ENCODE assay signal across 25 cellular contexts in genomic region chr2:218716070-218716469, GRCh38. TPM values are rescaled to one million over a fixed set of nuclear protein-coding genes. Genes with fewer than 3 reads are reported as not detected.
DNase-seq lines count a peak whose midpoint lies in the region; FAIRE-seq and TF ChIP-seq lines count a peak whose summit lies in the region.
"Had no signal": no experiment of that assay in that cellular context is flagged by ENCODE, and none has a peak within 500 bp of the region (broad histone marks: within the 10 kb centered on the region; RNA-seq: fewer than 3 reads in every experiment).

No MANE protein-coding gene starts in this region.

- H3K9ac ChIP-seq in fibroblast of lung (ENCODE audit: insufficient read depth, low read length) = no peak overlapping the region
- H3K9ac ChIP-seq: BLaER1 had no signal

- H3K79me2 ChIP-seq in fibroblast of lung (ENCODE audit: control insufficient read depth, insufficient read depth, low read length) (peaks cover 44% of the 10 kb centered on the region), osteoblast (ENCODE audit: insufficient read depth, low read length) (peaks cover 71% of the 10 kb centered on the region)

- no peaks in the 10 kb centered on the region for H3K36me3 ChIP-seq in fibroblast of lung (ENCODE audit: control insufficient read depth, insufficient read depth, low read length)
- H3K36me3 ChIP-seq in osteoblast (ENCODE audit: insufficient read depth, low read length) = no peaks in the 10 kb centered on the region
- H3K36me3 ChIP-seq: esophagus muscularis mucosa had no signal

- H3K4me2 ChIP-seq in fibroblast of lung (ENCODE audit: extremely low read depth, insufficient read depth, low read length) = no peak overlapping the region
- no peak overlapping the region for H3K4me2 ChIP-seq in osteoblast (ENCODE audit: insufficient read depth, low read length)
- H3K4me2 ChIP-seq: A549, BLaER1, GM23338 had no signal

- H3K4me1 ChIP-seq in fibroblast of lung (ENCODE audit: control insufficient read depth, extremely low read depth, insufficient read depth, low read length) (peaks cover 4% of the 10 kb centered on the region), osteoblast (ENCODE audit: insufficient read depth, low read length) (peaks cover 19% of the 10 kb centered on the region)

- CTCF ChIA-PET in AG04450 (lab: Charles Lee) (interaction anchor here (0.6 to 1.6 kb wide), 3 partner anchors 29 to 160 kb away, joined by 3 to 4 read pairs (median 3); no protein-coding TSS in a partner anchor), GM10248 (lab: Yijun Ruan, JAX) (no interaction called here)

- H3K27ac ChIP-seq in AG04450 (ENCODE audit: low read depth, low read length) (no peak overlapping the region), fibroblast of lung (ENCODE audit: insufficient read depth, low read length) (peak overlapping the region; percentile 71), osteoblast (ENCODE audit: low read depth, low read length) (peak overlapping the region; percentile 44)
- H3K27ac ChIP-seq: A549, BLaER1, esophagus muscularis mucosa had no signal

- TF ChIP-seq CTCF in AG04450 (IDR thresholded peaks at IDR 0.05; ENCODE audit: low read depth, low read length) = no peak
- TF ChIP-seq CTCF in fibroblast of lung (conservative IDR thresholded peaks at IDR 0.05 in 1 of 2, IDR thresholded peaks at IDR 0.05 in 1 of 2; ENCODE audit: low read depth in 1 of 2, low read length in 2 of 2) = no peak
- no peak for TF ChIP-seq CTCF in osteoblast (IDR thresholded peaks at IDR 0.05; ENCODE audit: extremely low read depth, low read depth, low read length)
- TF ChIP-seq CTCF in GM10248 (IDR thresholded peaks at IDR 0.05; ENCODE audit: control extremely low read depth, extremely low read depth, low read depth, missing control alignments) = no peak

- H3K9me3 ChIP-seq in AG04450 (ENCODE audit: control insufficient read depth, insufficient read depth, low read length) (0 out of 2 replicates have a peak, but pooled peaks cover under 1% of the 10 kb centered on the region), fibroblast of lung (ENCODE audit: control insufficient read depth, insufficient read depth, low read depth, low read length) (no peaks in the 10 kb centered on the region), osteoblast (ENCODE audit: low read depth, low read length) (no peaks in the 10 kb centered on the region)
- H3K9me3 ChIP-seq: A549, BLaER1, Caco-2, esophagus muscularis mucosa, heart right ventricle, spleen had no signal

- no peak for FAIRE-seq in HTR-8/SVneo (lab: Jason Lieb, UNC)
- FAIRE-seq: A549 had no signal

- H3K4me3 ChIP-seq in AG04450 (ENCODE audit: low read depth, low read length) (no peak overlapping the region), fibroblast of lung (replicated peaks in 1 of 4; ENCODE audit: control extremely low read depth in 1 of 4, insufficient read depth in 1 of 4, low read depth in 3 of 4, low read length in 4 of 4) (no peak overlapping the region), osteoblast (ENCODE audit: insufficient read depth, low read length) (no peak overlapping the region)
- H3K4me3 ChIP-seq: A549, BLaER1, esophagus muscularis mucosa, GM23338, heart right ventricle, spleen had no signal

- no peaks in the 10 kb centered on the region for H4K20me1 ChIP-seq in fibroblast of lung (ENCODE audit: control insufficient read depth, extremely low read depth, insufficient read depth, low read length)
- peaks cover 4% of the 10 kb centered on the region for H4K20me1 ChIP-seq in osteoblast (ENCODE audit: insufficient read depth, low read length)

- peak; percentile 10 for DNase-seq in AG04450 (ENCODE audit: low read depth, low spot score)
- peak; percentile 35 for DNase-seq in amniotic epithelial cell (ENCODE audit: low read depth)
- peak; percentile 64 to 67 for DNase-seq in fibroblast of lung (ENCODE audit: low read depth in 2 of 2)
- DNase-seq in osteoblast (ENCODE audit: insufficient read length, low spot score, missing footprints) = peak; percentile 76
- no peak for DNase-seq in HTR-8/SVneo (ENCODE audit: insufficient read length, low spot score)
- no peak for DNase-seq in GM10248 (ENCODE audit: extremely low spot score)
- no peak for DNase-seq in DMS79 (lab: John Stamatoyannopoulos, UW)
- DNase-seq in NCI-H1694 (lab: John Stamatoyannopoulos, UW) = no peak
- DNase-seq: activated CD4-positive, alpha-beta memory T cell treated with anti-CD3 and anti-CD28 coated beads for 36 hours; activated CD4-positive, CD25-positive, alpha-beta regulatory T cell; activated gamma-delta T cell; amniotic stem cell; Caco-2; central memory CD4-positive, alpha-beta T cell; heart right ventricle; NCI-H187 treated with DMSO at 0.1 percent for 48 hours; NCI-H774; Right ventricle myocardium superior; spleen; stimulated activated CD4-positive, alpha-beta T cell treated with anti-CD3 and anti-CD28 coated beads, Interleukin-4, amount 100 ng/mL, for 1 hour; stimulated activated naive CD4-positive, alpha-beta T cell had no signal

- POLR2A ChIA-PET in AG04450 (lab: Yijun Ruan, JAX) (no interaction called here), GM10248 (lab: Yijun Ruan, JAX) (no interaction called here)

- H2AFZ ChIP-seq in fibroblast of lung (ENCODE audit: low read length) = no peak overlapping the region
- no peak overlapping the region for H2AFZ ChIP-seq in osteoblast (ENCODE audit: low read length)
- H2AFZ ChIP-seq: GM23338 had no signal

- H3K27me3 ChIP-seq in AG04450 (ENCODE audit: control insufficient read depth, insufficient read depth, low read length) (no peaks in the 10 kb centered on the region), fibroblast of lung (ENCODE audit: control insufficient read depth, insufficient read depth, low read length) (no peaks in the 10 kb centered on the region), osteoblast (ENCODE audit: insufficient read depth, low read length) (no peaks in the 10 kb centered on the region)
- H3K27me3 ChIP-seq: BLaER1, esophagus muscularis mucosa, heart right ventricle, spleen had no signal

RNA-seq across cellular contexts. Expression of gene TTLL4, which starts 5.4 kb away (rescaled TPM):
- polyA plus RNA-seq in AG04450 (2011; rRNA removed) = 16.3 and 18.0 TPM in 2 replicates
- 34.9 and 43.2 TPM in 2 replicates for polyA minus RNA-seq in AG04450 (2011; rRNA and poly(A)+ RNA removed)
- 5.9 and 9.4 TPM in 2 replicates for total RNA-seq in fibroblast of lung
- 6.1 and 14.4 TPM in 2 replicates for polyA plus RNA-seq in fibroblast of lung
- polyA plus RNA-seq in fibroblast of lung (2012) = 4.2 and 9.7 TPM in 2 replicates
- polyA minus RNA-seq in fibroblast of lung (ENCODE audit: low replicate concordance) = 10.3 and 38.9 TPM in 2 replicates
- 13.0 and 15.6 TPM in 2 replicates for total RNA-seq in osteoblast

RNA-seq across cellular contexts. Expression of gene STK36, which starts 44.2 kb away (rescaled TPM):
- polyA plus RNA-seq in AG04450 (2011; rRNA removed) (52.5 and 53.1 TPM in 2 replicates), fibroblast of lung (21.4 and 24.7 TPM in 2 replicates)
- 48.3 and 51.0 TPM in 2 replicates for polyA minus RNA-seq in AG04450 (2011; rRNA and poly(A)+ RNA removed)
- total RNA-seq in fibroblast of lung (32.1 and 36.0 TPM in 2 replicates), osteoblast (25.7 and 30.6 TPM in 2 replicates)
- polyA plus RNA-seq in fibroblast of lung (2012) = 12.7 and 14.8 TPM in 2 replicates
- polyA minus RNA-seq in fibroblast of lung (ENCODE audit: low replicate concordance) = 23.9 and 67.6 TPM in 2 replicates

RNA-seq across cellular contexts. Expression of gene RNF25, which starts 44.3 kb away (rescaled TPM):
- polyA plus RNA-seq in AG04450 (2011; rRNA removed) (57.5 and 76.3 TPM in 2 replicates), fibroblast of lung (42.1 and 75.0 TPM in 2 replicates)
- polyA minus RNA-seq in AG04450 (2011; rRNA and poly(A)+ RNA removed) = 99.6 and 129 TPM in 2 replicates
- total RNA-seq in fibroblast of lung (26.7 and 39.1 TPM in 2 replicates), osteoblast (32.4 and 41.6 TPM in 2 replicates)
- polyA plus RNA-seq in fibroblast of lung (2012) = 29.3 and 39.5 TPM in 2 replicates
- polyA minus RNA-seq in fibroblast of lung (ENCODE audit: low replicate concordance) = 154 and 192 TPM in 2 replicates

RNA-seq across cellular contexts. Expression of gene BCS1L, which starts 56.6 kb away (rescaled TPM):
- polyA plus RNA-seq in AG04450 (2011; rRNA removed) = 26.7 and 28.4 TPM in 2 replicates
- polyA minus RNA-seq in AG04450 (2011; rRNA and poly(A)+ RNA removed) = 16.9 and 24.5 TPM in 2 replicates
- total RNA-seq in fibroblast of lung = 26.2 and 38.3 TPM in 2 replicates
- 28.8 and 38.8 TPM in 2 replicates for polyA plus RNA-seq in fibroblast of lung
- 26.7 and 41.7 TPM in 2 replicates for polyA plus RNA-seq in fibroblast of lung (2012)
- 48.1 and 78.3 TPM in 2 replicates for polyA minus RNA-seq in fibroblast of lung (ENCODE audit: low replicate concordance)
- 16.6 and 21.2 TPM in 2 replicates for total RNA-seq in osteoblast

RNA-seq across cellular contexts. Expression of gene ZNF142, which starts 56.6 kb away (rescaled TPM):
- polyA plus RNA-seq in AG04450 (2011; rRNA removed) = 3.5 and 5.5 TPM in 2 replicates
- 14.4 and 15.4 TPM in 2 replicates for polyA minus RNA-seq in AG04450 (2011; rRNA and poly(A)+ RNA removed)
- 5.6 and 7.3 TPM in 2 replicates for total RNA-seq in fibroblast of lung
- 4.3 and 8.1 TPM in 2 replicates for polyA plus RNA-seq in fibroblast of lung
- 7.8 and 9.4 TPM in 2 replicates for polyA plus RNA-seq in fibroblast of lung (2012)
- polyA minus RNA-seq in fibroblast of lung (ENCODE audit: low replicate concordance) = 60.5 and 107 TPM in 2 replicates
- total RNA-seq in osteoblast = 14.8 and 16.8 TPM in 2 replicates

Comparison
In these comparisons a context has a peak if more than half of its experiments do, and no peak if none do; other contexts are left out.
1. DNase-seq: peak in AG04450 (single experiment), amniotic epithelial cell (single experiment), fibroblast of lung (2 of 2) and osteoblast (single experiment); none in HTR-8/SVneo (single experiment), GM10248 (single experiment), DMS79 (single experiment) and NCI-H1694 (single experiment).